In genomic region chr12:5965950-5966383, GRCh38 we compare ENCODE assay signal across 8 cellular contexts. TPM values are rescaled to one million over a fixed set of nuclear protein-coding genes. Genes with fewer than 3 reads are reported as not detected.
DNase-seq lines count a peak whose midpoint lies in the region; ATAC-seq and TF ChIP-seq lines count a peak whose summit lies in the region.

No MANE protein-coding gene starts in this region.

- H3K4me2 ChIP-seq in PC-9 = no peak overlapping the region

- POLR2A ChIA-PET in PC-9 (lab: Charles Lee; ENCODE audit: unreplicated experiment) = no interaction called here

- CTCF ChIA-PET in PC-9 (lab: Charles Lee) = interaction anchor here (0.6 to 1.2 kb wide), 2 partner anchors 9 to 903 kb away, joined by 5 to 11 read pairs; no protein-coding TSS in a partner anchor

- H3K36me3 ChIP-seq in PC-9 (ENCODE audit: low read depth) = no peaks in the 10 kb centered on the region
- no peaks in the 10 kb centered on the region for H3K36me3 ChIP-seq in cardiac muscle cell
- no peaks in the 10 kb centered on the region for H3K36me3 ChIP-seq in psoas muscle (ENCODE audit: insufficient read depth in 1 of 2, low read depth in 1 of 2)

- DNase-seq in COR-L47 (lab: John Stamatoyannopoulos, UW) (peak; percentile 14), PC-9 (peak in 1 of 2 experiments; percentile 63), cardiac muscle cell (ENCODE audit: low read depth in 1 of 2, low spot score in 1 of 2) (peak; percentile 59 to 74), psoas muscle (no peak), occipital lobe (lab: John Stamatoyannopoulos, UW) (no peak)
- peak; percentile 32 for DNase-seq in activated naive CD4-positive, alpha-beta T cell treated with Interleukin-2 at 50 U/mL for 16 hours

- intact Hi-C loops in PC-9 (cut with micrococcal nuclease; ENCODE audit: unreplicated experiment) = loop anchor here (5.0 kb wide), 1 partner anchor 76 kb away; no protein-coding TSS in a partner anchor
- intact Hi-C loops in psoas muscle (cut with DNase I) = loop anchor here in 1 of 2 donors (5.0 kb wide), 1 partner anchor 76 kb away; no protein-coding TSS in a partner anchor

- peak; percentile 58 for ATAC-seq in HG03175 (IDR thresholded peaks at IDR 0.05; ENCODE audit: unreplicated experiment)
- ATAC-seq in psoas muscle = peak; percentile 34 to 75 (median 67)
- ATAC-seq in HG02870 (IDR thresholded peaks at IDR 0.05; ENCODE audit: unreplicated experiment) = no peak

- H3K27ac ChIP-seq in PC-9 (no peak overlapping the region), cardiac muscle cell (no peak overlapping the region), psoas muscle (no peak overlapping the region)

- H3K4me1 ChIP-seq in PC-9 (replicated peaks; ENCODE audit: insufficient read depth) (no peaks in the 10 kb centered on the region), cardiac muscle cell (ENCODE audit: low read depth) (no peaks in the 10 kb centered on the region), psoas muscle (no peaks in the 10 kb centered on the region)

- H2AFZ ChIP-seq in PC-9 = no peak overlapping the region

- no peaks in the 10 kb centered on the region for H3K9me2 ChIP-seq in PC-9 (ENCODE audit: insufficient read depth)

- no peaks in the 10 kb centered on the region for H3K9me3 ChIP-seq in PC-9 (ENCODE audit: insufficient read depth, low read depth)
- H3K9me3 ChIP-seq in cardiac muscle cell (ENCODE audit: low read depth) = no peaks in the 10 kb centered on the region
- no peaks in the 10 kb centered on the region for H3K9me3 ChIP-seq in psoas muscle

- 36 to 50% (median 37%) methylated on average over 9 of the region's 9 CpGs for WGBS in psoas muscle, 3 donors

- H3F3A ChIP-seq in PC-9 (ENCODE audit: insufficient read depth, low read depth) = no peaks in the 10 kb centered on the region

- TF ChIP-seq CTCF in PC-9 (conservative IDR thresholded peaks at IDR 0.05) (peak; percentile 79), cardiac muscle cell (IDR thresholded peaks at IDR 0.05; ENCODE audit: low read depth, low read length) (peak; percentile 88), psoas muscle (IDR thresholded peaks at IDR 0.05) (peak; percentile 62)

- H3K27me3 ChIP-seq in PC-9 (ENCODE audit: insufficient read depth, low read depth) = peaks cover 66% of the 10 kb centered on the region
- H3K27me3 ChIP-seq in cardiac muscle cell = no peaks in the 10 kb centered on the region
- no peaks in the 10 kb centered on the region for H3K27me3 ChIP-seq in psoas muscle (ENCODE audit: insufficient read depth in 3 of 3, low read length in 2 of 3)

- no peaks in the 10 kb centered on the region for H3K79me2 ChIP-seq in PC-9 (ENCODE audit: low read depth)

- no peaks in the 10 kb centered on the region for H4K20me1 ChIP-seq in PC-9 (ENCODE audit: insufficient read depth)

- BruUV-seq in PC-9 (replicated peaks; lab: Mats Ljungman, UMichigan) = no TSS peak

- H3K4me3 ChIP-seq in PC-9 = no peak overlapping the region
- H3K4me3 ChIP-seq in cardiac muscle cell = no peak overlapping the region
- H3K4me3 ChIP-seq in psoas muscle = no peak overlapping the region

RNA-seq across cellular contexts. Expression of gene ANO2, which starts 20.9 kb away (rescaled TPM):
- total RNA-seq in PC-9 (2021) (not detected in 2 replicates), cardiac muscle cell (0.21 and 0.63 TPM in 2 replicates), psoas muscle (1 to 10 TPM; 4.2 to 9.3 (median 5.4) TPM), occipital lobe (3.6 TPM)
- polyA plus RNA-seq in cardiac muscle cell (not detected in 2 replicates), psoas muscle (1 to 10 TPM; 1.3 to 2.4 (median 1.6) TPM)

Comparison
In these comparisons a context has a peak if more than half of its experiments do, and no peak if none do; other contexts are left out.
1. DNase-seq: peak in COR-L47 (single experiment), activated naive CD4-positive, alpha-beta T cell treated with Interleukin-2 at 50 U/mL for 16 hours (single experiment) and cardiac muscle cell (2 of 2); none in psoas muscle (0 of 2) and occipital lobe (single experiment).
2. Peak in every context shown above with its lines, with median percentiles within 50 percentile points of each other: CTCF ChIP-seq.